ENCODE assay signal across 23 cellular contexts in the genomic region with DNA sequence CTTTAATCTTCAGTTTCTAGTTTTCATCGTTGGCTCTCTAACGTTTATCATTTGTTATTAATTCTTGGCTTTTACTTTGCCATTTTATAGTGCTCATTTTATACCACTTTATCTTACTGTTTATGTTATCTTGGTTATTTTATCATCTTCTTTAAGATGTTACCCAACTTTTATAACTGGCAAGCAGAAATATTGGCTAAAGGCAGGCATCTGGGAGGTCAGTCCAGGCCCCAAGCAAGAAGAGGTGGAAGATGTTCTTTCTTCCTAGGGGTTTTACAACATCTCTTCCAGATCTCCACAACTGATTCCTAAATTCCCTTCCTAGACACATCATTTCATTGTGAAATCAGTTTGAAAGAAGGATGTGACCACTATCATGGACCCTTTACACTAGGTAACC.
DNase-seq lines count a peak whose midpoint lies in the region; ATAC-seq and TF ChIP-seq lines count a peak whose summit lies in the region.
"Had no signal": no experiment of that assay in that cellular context is flagged by ENCODE, and none has a peak within 500 bp of the region (broad histone marks: within the 10 kb centered on the region; RNA-seq: fewer than 3 reads in every experiment).

No MANE protein-coding gene starts in this region.

- H3K36me3 ChIP-seq in OCI-LY3 (replicated peaks; ENCODE audit: low read depth, low read length) (peaks cover 5% of the 10 kb centered on the region), lower lobe of right lung (no peaks in the 10 kb centered on the region), urinary bladder (ENCODE audit: insufficient read depth) (no peaks in the 10 kb centered on the region)
- H3K36me3 ChIP-seq in naive thymus-derived CD4-positive, alpha-beta T cell (ENCODE audit: control insufficient read depth in 2 of 3, insufficient read depth in 3 of 3, low read length in 3 of 3): no peaks in the 10 kb centered on the region
- H3K36me3 ChIP-seq: BLaER1, HAP-1, Peyer's patch had no signal

- 26% methylated on average over 2 of the region's 2 CpGs for WGBS in urinary bladder

- no peaks in the 10 kb centered on the region for H3K4me1 Mint-ChIP-seq in naive thymus-derived CD4-positive, alpha-beta T cell

- CTCF ChIA-PET in naive thymus-derived CD4-positive, alpha-beta T cell (lab: Charles Lee): no interaction called here

- H4K20me1 ChIP-seq in OCI-LY3 (ENCODE audit: insufficient read depth, low read length): no peaks in the 10 kb centered on the region
- H4K20me1 ChIP-seq: BLaER1 had no signal

- H3K27me3 Mint-ChIP-seq in naive thymus-derived CD4-positive, alpha-beta T cell: peaks cover 0 to 5% (median 0%) of the 10 kb centered on the region in 5 donors
- H3K27me3 Mint-ChIP-seq: CD4-positive, alpha-beta T cell had no signal

- POLR2A ChIA-PET in naive thymus-derived CD4-positive, alpha-beta T cell (lab: Charles Lee): no interaction called here

- H3K27ac ChIP-seq in OCI-LY3 (ENCODE audit: low read length) (peak overlapping the region; percentile 77), lower lobe of right lung (peak overlapping the region; percentile 14), urinary bladder (ENCODE audit: low read depth) (peak overlapping the region; percentile 3), coronary artery (no peak overlapping the region)
- no peak overlapping the region for H3K27ac ChIP-seq in naive thymus-derived CD4-positive, alpha-beta T cell (ENCODE audit: low read depth, low read length)
- H3K27ac ChIP-seq: BLaER1, Peyer's patch had no signal

- intact Hi-C loops in lower lobe of right lung (cut with DNase I): no loop called here
- intact Hi-C loops in naive thymus-derived CD4-positive, alpha-beta T cell (cut with micrococcal nuclease): no loop called here

- H3K9ac ChIP-seq in OCI-LY3 (ENCODE audit: low read length): peak overlapping the region; percentile 26; the same call in 1 of the 2 replicates
- H3K9ac ChIP-seq: BLaER1 had no signal

- H3K9me3 Mint-ChIP-seq in naive thymus-derived CD4-positive, alpha-beta T cell: peaks cover 0 to 1% (median 0%) of the 10 kb centered on the region in 11 donors
- H3K9me3 Mint-ChIP-seq: CD4-positive, alpha-beta T cell; GM23338 had no signal

- H3K4me3 ChIP-seq in OCI-LY3 (ENCODE audit: low read length) (peak overlapping the region; percentile 14), fibroblast of the aortic adventitia (ENCODE audit: low read depth, low read length) (no peak overlapping the region), lower lobe of right lung (no peak overlapping the region), urinary bladder (ENCODE audit: low read depth, low read length) (no peak overlapping the region), coronary artery (no peak overlapping the region)
- no peak overlapping the region for H3K4me3 ChIP-seq in naive thymus-derived CD4-positive, alpha-beta T cell (ENCODE audit: low read length)
- H3K4me3 ChIP-seq: BLaER1, GM23338, HAP-1, Peyer's patch had no signal

- no peak overlapping the region for H3K4me3 Mint-ChIP-seq in naive thymus-derived CD4-positive, alpha-beta T cell
- H3K4me3 Mint-ChIP-seq: CD4-positive, alpha-beta T cell; GM23338 had no signal

- H3K4me1 ChIP-seq in OCI-LY3 (ENCODE audit: low read length): peaks cover 34% of the 10 kb centered on the region
- no peaks in the 10 kb centered on the region for H3K4me1 ChIP-seq in lower lobe of right lung
- no peaks in the 10 kb centered on the region for H3K4me1 ChIP-seq in urinary bladder (ENCODE audit: insufficient read depth)
- no peaks in the 10 kb centered on the region for H3K4me1 ChIP-seq in naive thymus-derived CD4-positive, alpha-beta T cell (ENCODE audit: control insufficient read depth in 2 of 2, insufficient read depth in 2 of 2, low read length in 2 of 2)
- H3K4me1 ChIP-seq: Peyer's patch had no signal

- peak overlapping the region; percentile 57 for H3K4me2 ChIP-seq in OCI-LY3 (ENCODE audit: low read length)
- H3K4me2 ChIP-seq: BLaER1, GM23338 had no signal

- TF ChIP-seq CTCF in OCI-LY3 (IDR thresholded peaks at IDR 0.05; ENCODE audit: low read depth, low read length): no peak
- no peak for TF ChIP-seq CTCF in fibroblast of the aortic adventitia (IDR thresholded peaks at IDR 0.05; ENCODE audit: insufficient read depth, low read length)
- no peak for TF ChIP-seq CTCF in lower lobe of right lung (IDR thresholded peaks at IDR 0.05)
- no peak for TF ChIP-seq CTCF in coronary artery (IDR thresholded peaks at IDR 0.05)

- peak in 1 of 2 donors; percentile 15 for ATAC-seq in lower lobe of right lung
- no peak for ATAC-seq in naive thymus-derived CD4-positive, alpha-beta T cell
- ATAC-seq: GM23338 had no signal

- peaks cover 0 to 4% (median 0%) of the 10 kb centered on the region in 5 donors for H3K36me3 Mint-ChIP-seq in naive thymus-derived CD4-positive, alpha-beta T cell

- H3K79me2 ChIP-seq in OCI-LY3 (ENCODE audit: low read length): no peaks in the 10 kb centered on the region

- H2AFZ ChIP-seq in OCI-LY3 (ENCODE audit: low read depth, low read length): no peak overlapping the region
- H2AFZ ChIP-seq: GM23338 had no signal

- H3K9me3 ChIP-seq in OCI-LY3 (ENCODE audit: insufficient read depth, low read length) (no peaks in the 10 kb centered on the region), lower lobe of right lung (no peaks in the 10 kb centered on the region)
- H3K9me3 ChIP-seq in naive thymus-derived CD4-positive, alpha-beta T cell (ENCODE audit: control insufficient read depth in 2 of 3, low read length in 3 of 3): no peaks in the 10 kb centered on the region
- H3K9me3 ChIP-seq: BLaER1, HAP-1, Peyer's patch had no signal

- no peak overlapping the region for H3K27ac Mint-ChIP-seq in naive thymus-derived CD4-positive, alpha-beta T cell
- H3K27ac Mint-ChIP-seq: CD4-positive, alpha-beta T cell; GM23338 had no signal

- no peaks in the 10 kb centered on the region for H3K27me3 ChIP-seq in OCI-LY3 (ENCODE audit: low read depth, low read length)
- H3K27me3 ChIP-seq in lower lobe of right lung (ENCODE audit: low read depth): no peaks in the 10 kb centered on the region
- no peaks in the 10 kb centered on the region for H3K27me3 ChIP-seq in naive thymus-derived CD4-positive, alpha-beta T cell (ENCODE audit: control insufficient read depth in 2 of 2, insufficient read depth in 2 of 2, low read length in 2 of 2)
- H3K27me3 ChIP-seq: BLaER1, Peyer's patch had no signal

- peak; percentile 53 for DNase-seq in fibroblast of the aortic adventitia (ENCODE audit: low read depth)
- DNase-seq in lower lobe of right lung: no peak
- DNase-seq in naive thymus-derived CD4-positive, alpha-beta T cell: no peak
- DNase-seq in activated CD4-positive, alpha-beta T cell treated with anti-CD3 and anti-CD28 coated beads for 4 hours: no peak
- DNase-seq in coronary artery (ENCODE audit: low spot score): no peak
- DNase-seq: ACHN; CD4-positive, alpha-beta T cell; COR-L47; DMS 273 treated with DMSO at 0.1 percent for 48 hours; DMS79 treated with DMSO at 0.1 percent for 48 hours; Karpas-422; MV-4-11; NCI-H1694 treated with DMSO at 0.1 percent for 48 hours; NCI-H2081 treated with DMSO at 0.1 percent for 48 hours; NCI-H2171 treated with DMSO at 0.1 percent for 48 hours; NCI-H524 treated with DMSO at 0.1 percent for 48 hours; NCI-H82; Peyer's patch had no signal

Comparison
In these comparisons a context has a peak if more than half of its experiments do, and no peak if none do; other contexts are left out.
1. H3K27ac ChIP-seq: peak in OCI-LY3 (single experiment), lower lobe of right lung (single experiment) and urinary bladder (single experiment); none in naive thymus-derived CD4-positive, alpha-beta T cell (single experiment) and coronary artery (0 of 2).